1 cellular context compared by ENCODE assay signal in genomic region chr10:48363617-48364355, GRCh38.
A peak's percentile ranks its signal among the peaks of the same experiment; 100 is the strongest.
TF ChIP-seq lines count a peak whose summit lies in the region.

No MANE protein-coding gene starts in this region.

TF ChIP-seq in K562, 482 proteins besides CTCF, POLR2A, EP300 and RAD21 (continued from another document):
- TF ChIP-seq AFF1 (IDR thresholded peaks at IDR 0.05; ENCODE audit: low read depth in 1 of 2, partially characterized antibody in 2 of 2) (peak in 1 of 2 experiments; percentile 51), KAT2B (IDR thresholded peaks at IDR 0.05; ENCODE audit: low read depth, low read length) (no peak), ZNF561 (CRISPR knock-in tag; conservative IDR thresholded peaks at IDR 0.05) (no peak), ZNF699 (CRISPR knock-in tag; IDR thresholded peaks at IDR 0.05; ENCODE audit: insufficient replicate concordance) (no peak), DEAF1 (CRISPR knock-in tag; IDR thresholded peaks at IDR 0.05) (peak; percentile 98), SMARCB1 (IDR thresholded peaks at IDR 0.05; ENCODE audit: insufficient read length, low read depth) (no peak), CHAMP1 (IDR thresholded peaks at IDR 0.05) (0 out of 2 replicates have a peak, but pooled peaks have one; percentile 35), ZNF655 (CRISPR knock-in tag; IDR thresholded peaks at IDR 0.05) (no peak), FOXK2 (conservative IDR thresholded peaks at IDR 0.05 in 1 of 2, IDR thresholded peaks at IDR 0.05 in 1 of 2; ENCODE audit: low read depth in 2 of 2) (0 out of 4 replicates have a peak, but pooled peaks of 1 of the 2 experiments have one; percentile 15), MAX (CRISPR knock-in tag; IDR thresholded peaks at IDR 0.05) (no peak), PRMT5 (CRISPR knock-in tag; IDR thresholded peaks at IDR 0.05) (no peak), E4F1 (CRISPR knock-in tag; IDR thresholded peaks at IDR 0.05; ENCODE audit: borderline replicate concordance) (no peak), ID3 (CRISPR knock-in tag; IDR thresholded peaks at IDR 0.05) (no peak), ID3 (tag; IDR thresholded peaks at IDR 0.05) (no peak), NFRKB (IDR thresholded peaks at IDR 0.05; ENCODE audit: low read depth) (0 out of 2 replicates have a peak, but pooled peaks have one; percentile 11), MCM3 (IDR thresholded peaks at IDR 0.05) (no peak), HMBOX1 (IDR thresholded peaks at IDR 0.05) (no peak), ZNF282 (CRISPR knock-in tag; IDR thresholded peaks at IDR 0.05) (no peak), SFPQ (IDR thresholded peaks at IDR 0.05; ENCODE audit: low read depth, low read length) (no peak), CCNT2 (IDR thresholded peaks at IDR 0.05; ENCODE audit: borderline replicate concordance, extremely low read depth, insufficient read length, low read depth, low read length) (no peak), SMARCA5 (IDR thresholded peaks at IDR 0.05) (no peak), NONO (IDR thresholded peaks at IDR 0.05; ENCODE audit: low read depth in 2 of 2, low read length in 1 of 2) (no peak), HES1 (IDR thresholded peaks at IDR 0.05; ENCODE audit: low read depth) (no peak)
